In genomic region chr10:90920986-90921643, GRCh38 we compare ENCODE assay signal across 1 cellular context.
TF ChIP-seq lines count a peak whose summit lies in the region.

Gene ANKRD1, minus strand, starts transcription at chr10:90921087. Its CDS starts 60 bp downstream, at chr10:90921027.

TF ChIP-seq in HepG2, 621 proteins besides CTCF, POLR2A, EP300 and RAD21 (continued from another document):
- TF ChIP-seq ZNF362 (CRISPR knock-in tag; IDR thresholded peaks at IDR 0.05; ENCODE audit: borderline replicate concordance), result peak; percentile 95
- no peak for TF ChIP-seq SUZ12 (IDR thresholded peaks at IDR 0.05; ENCODE audit: low read depth, low read length)
- TF ChIP-seq ZNF317 (CRISPR knock-in tag; IDR thresholded peaks at IDR 0.05), result no peak; the same call in 1 of the 2 replicates
- TF ChIP-seq POGZ (CRISPR knock-in tag; IDR thresholded peaks at IDR 0.05), result peak; percentile 68
- peak; percentile 82; the same call in 1 of the 2 replicates for TF ChIP-seq ZNF430 (CRISPR knock-in tag; IDR thresholded peaks at IDR 0.05)
- no peak for TF ChIP-seq ZNF703 (CRISPR knock-in tag; IDR thresholded peaks at IDR 0.05; ENCODE audit: borderline replicate concordance)
- TF ChIP-seq ZNF660 (CRISPR knock-in tag; IDR thresholded peaks at IDR 0.05; ENCODE audit: borderline replicate concordance, low read depth), result no peak
- peak; percentile 80 for TF ChIP-seq ETV5 (CRISPR knock-in tag; IDR thresholded peaks at IDR 0.05; ENCODE audit: borderline replicate concordance)
- 0 out of 2 replicates have a peak, but pooled peaks have one; percentile 35 for TF ChIP-seq SOX13 (IDR thresholded peaks at IDR 0.05)
- peak in 1 of 2 experiments; percentile 84; a peak in 2 of 4 replicates for TF ChIP-seq SOX13 (CRISPR knock-in tag; conservative IDR thresholded peaks at IDR 0.05 in 1 of 2, IDR thresholded peaks at IDR 0.05 in 1 of 2)
- peak; percentile 99 for TF ChIP-seq HOXA5 (CRISPR knock-in tag; IDR thresholded peaks at IDR 0.05)
- peak; percentile 52; the same call in 1 of the 2 replicates for TF ChIP-seq ZNF12 (CRISPR knock-in tag; IDR thresholded peaks at IDR 0.05)
- TF ChIP-seq HMG20B (CRISPR knock-in tag; conservative IDR thresholded peaks at IDR 0.05), result 0 out of 2 replicates have a peak, but pooled peaks have one; percentile 66
- no peak for TF ChIP-seq E2F5 (CRISPR knock-in tag; conservative IDR thresholded peaks at IDR 0.05)
- TF ChIP-seq ZNF496 (CRISPR knock-in tag; IDR thresholded peaks at IDR 0.05; ENCODE audit: insufficient replicate concordance), result no peak
- TF ChIP-seq SP4 (CRISPR knock-in tag; IDR thresholded peaks at IDR 0.05), result no peak
- TF ChIP-seq ZNF687 (CRISPR knock-in tag; IDR thresholded peaks at IDR 0.05), result no peak
- TF ChIP-seq ZNF574 (CRISPR knock-in tag; IDR thresholded peaks at IDR 0.05), result 0 out of 2 replicates have a peak, but pooled peaks have one; percentile 25
- TF ChIP-seq DR1 (CRISPR knock-in tag; IDR thresholded peaks at IDR 0.05), result no peak
- TF ChIP-seq ARID2 (CRISPR knock-in tag; IDR thresholded peaks at IDR 0.05; ENCODE audit: borderline replicate concordance), result no peak
- TF ChIP-seq NR3C1 (CRISPR knock-in tag; IDR thresholded peaks at IDR 0.05), result no peak
- TF ChIP-seq ZNF788 (CRISPR knock-in tag; IDR thresholded peaks at IDR 0.05; ENCODE audit: borderline replicate concordance), result peak; percentile 57; the same call in 1 of the 2 replicates
- peak; percentile 70 for TF ChIP-seq ZNF331 (CRISPR knock-in tag; IDR thresholded peaks at IDR 0.05)
